31 cellular contexts compared by ENCODE assay signal in genomic region chr1:96409087-96409486, GRCh38.
"Had no signal": no experiment of that assay in that cellular context is flagged by ENCODE, and none has a peak within 500 bp of the region (broad histone marks: within the 10 kb centered on the region; RNA-seq: fewer than 3 reads in every experiment).

No MANE protein-coding gene starts in this region.

- H3K27ac ChIP-seq: ascending aorta, cardiac muscle cell, SJSA1, VCaP had no signal

- H3K9me2 ChIP-seq: SK-N-SH had no signal

- H3K9ac ChIP-seq: SK-N-SH had no signal

- H3K27me3 ChIP-seq: ascending aorta, cardiac muscle cell, MG63, SJSA1 had no signal

- H3K9me3 ChIP-seq: ascending aorta, MG63, SJSA1, SK-N-SH had no signal

- H3K4me2 ChIP-seq: SK-N-SH had no signal

- H3K4me3 ChIP-seq: ascending aorta, cardiac muscle cell, MG63, SJSA1 had no signal

- DNase-seq: activated B cell treated with CpG ODN at 0.5 μM for 24 hours; activated CD4-positive, alpha-beta memory T cell treated with anti-CD3 and anti-CD28 coated beads for 36 hours; activated CD4-positive, alpha-beta T cell treated with anti-CD3 and anti-CD28 coated beads for 4 hours; activated CD4-positive, alpha-beta T cell treated with anti-CD3 and anti-CD28 coated beads, Interleukin-2, amount 50 U/mL, for 1 hour; activated CD4-positive, CD25-positive, alpha-beta regulatory T cell treated with anti-CD3 and anti-CD28 coated beads, Interleukin-2, amount 50 U/mL, for 72 hours; activated CD8-positive, alpha-beta memory T cell treated with anti-CD3 and anti-CD28 coated beads, Interleukin-2, amount 50 U/mL, for 48 hours; activated gamma-delta T cell; activated naive CD4-positive, alpha-beta T cell treated with Interleukin-2 at 50 U/mL for 16 hours; activated naive CD8-positive, alpha-beta T cell treated with anti-CD3 and anti-CD28 coated beads, Interleukin-2, amount 10 ng/mL, durations not matched to agents 7 days and 5 days; activated T-cell treated with anti-CD3 and anti-CD28 coated beads, Interleukin-2, amount 50 U/mL, for 48 hours; amygdala; Kasumi-1; KG1; MG63; MV-4-11; NCI-H1092; NCI-H1436 treated with DMSO at 0.1 percent for 48 hours; NCI-H1694 treated with DMSO at 0.1 percent for 48 hours; NCI-H2029; NCI-H345; NCI-H524 treated with DMSO at 0.1 percent for 48 hours; OCI-M1; SHP77 treated with DMSO at 0.1 percent for 48 hours; SK-N-SH; T-helper 1 cell; T-helper 2 cell; T-helper 9 cell had no signal

- H3K4me1 ChIP-seq: ascending aorta, SJSA1 had no signal

- H3K36me3 ChIP-seq: ascending aorta, cardiac muscle cell, MG63, SJSA1 had no signal
